In genomic region chr7:103771294-103771693, GRCh38 we compare ENCODE assay signal across 23 cellular contexts.
"Had no signal": no experiment of that assay in that cellular context is flagged by ENCODE, and none has a peak within 500 bp of the region (broad histone marks: within the 10 kb centered on the region; RNA-seq: fewer than 3 reads in every experiment).

No MANE protein-coding gene starts in this region.

- DNase-seq: dorsolateral prefrontal cortex; effector CD8-positive, alpha-beta T cell; gastrocnemius medialis; left ventricle myocardium inferior; mesenchymal stem cell; naive B cell; stimulated activated CD4-positive, alpha-beta T cell treated with anti-CD3 and anti-CD28 coated beads, Interleukin-2, amount 100 ng/mL, for 24 hours; stimulated activated CD4-positive, alpha-beta T cell treated with anti-CD3 and anti-CD28 coated beads, Interleukin-4, amount 100 ng/mL, for 4 hours; stimulated activated naive B cell treated with anti-CD40 and anti-IgM and Interleukin-4, amounts not matched to agents 10 μg/mL and 1 μg/mL and 100 μg/mL, for 72 hours; stimulated activated naive CD8-positive, alpha-beta T cell treated with anti-CD3 and anti-CD28 coated beads, Interleukin-15, amount 100 ng/mL, for 72 hours; testis; upper lobe of right lung had no signal

- H3K4me3 Mint-ChIP-seq: naive B cell; nephron; stimulated activated naive B cell treated with anti-CD40 and anti-IgM and Interleukin-4, amounts not matched to agents 10 μg/mL and 1 μg/mL and 100 μg/mL, for 72 hours; stimulated activated naive CD8-positive, alpha-beta T cell treated with anti-CD3 and anti-CD28 coated beads, Interleukin-15, amount 100 ng/mL, for 72 hours had no signal

- FAIRE-seq: endometrium, islet of Langerhans had no signal

- H3K27me3 Mint-ChIP-seq: stimulated activated naive B cell treated with anti-CD40 and anti-IgM and Interleukin-4, amounts not matched to agents 10 μg/mL and 1 μg/mL and 100 μg/mL, for 72 hours; stimulated activated naive CD8-positive, alpha-beta T cell treated with anti-CD3 and anti-CD28 coated beads, Interleukin-15, amount 100 ng/mL, for 72 hours had no signal

- H3K27ac Mint-ChIP-seq: nephron; stimulated activated naive B cell treated with anti-CD40 and anti-IgM and Interleukin-4, amounts not matched to agents 10 μg/mL and 1 μg/mL and 100 μg/mL, for 72 hours had no signal

- H3K9ac ChIP-seq: parathyroid adenoma had no signal

- H3K4me3 ChIP-seq: coronary artery, dorsolateral prefrontal cortex, gastrocnemius medialis, left ventricle myocardium inferior, lung, prostate gland, testis, tibial nerve, upper lobe of right lung, vagina had no signal

- H2AFZ ChIP-seq: parathyroid adenoma had no signal

- H3K4me1 ChIP-seq: gastrocnemius medialis, left ventricle myocardium inferior, parathyroid adenoma, prostate gland, testis, tibial nerve, upper lobe of right lung, vagina had no signal

- ATAC-seq: esophagus mucosa; gastrocnemius medialis; sciatic nerve; stimulated activated naive B cell treated with anti-CD40 and anti-IgM and Interleukin-4, amounts not matched to agents 10 μg/mL and 1 μg/mL and 100 μg/mL, for 72 hours; stimulated activated naive CD8-positive, alpha-beta T cell treated with anti-CD3 and anti-CD28 coated beads, Interleukin-15, amount 100 ng/mL, for 72 hours; upper lobe of right lung had no signal

- H3K27ac ChIP-seq: coronary artery, dorsolateral prefrontal cortex, gastrocnemius medialis, left ventricle myocardium inferior, parathyroid adenoma, prostate gland, testis, tibial nerve, upper lobe of right lung, vagina had no signal

- H3K9me3 Mint-ChIP-seq: nephron; stimulated activated naive CD8-positive, alpha-beta T cell treated with anti-CD3 and anti-CD28 coated beads, Interleukin-15, amount 100 ng/mL, for 72 hours had no signal

- H3K27me3 ChIP-seq: gastrocnemius medialis, testis, tibial nerve, upper lobe of right lung, vagina had no signal

- H3K9me3 ChIP-seq: gastrocnemius medialis, left ventricle myocardium inferior, prostate gland, testis, tibial nerve, upper lobe of right lung, vagina had no signal

- H3K36me3 ChIP-seq: gastrocnemius medialis, left ventricle myocardium inferior, prostate gland, tibial nerve, upper lobe of right lung, vagina had no signal

- H3K79me2 ChIP-seq: parathyroid adenoma had no signal

- H3K4me1 Mint-ChIP-seq: naive B cell; stimulated activated naive B cell treated with anti-CD40 and anti-IgM and Interleukin-4, amounts not matched to agents 10 μg/mL and 1 μg/mL and 100 μg/mL, for 72 hours; stimulated activated naive CD8-positive, alpha-beta T cell treated with anti-CD3 and anti-CD28 coated beads, Interleukin-15, amount 100 ng/mL, for 72 hours had no signal

- H3K36me3 Mint-ChIP-seq: naive B cell; stimulated activated naive B cell treated with anti-CD40 and anti-IgM and Interleukin-4, amounts not matched to agents 10 μg/mL and 1 μg/mL and 100 μg/mL, for 72 hours had no signal
